Comparison of ENCODE assay signal across 1 cellular context in the genomic region with DNA sequence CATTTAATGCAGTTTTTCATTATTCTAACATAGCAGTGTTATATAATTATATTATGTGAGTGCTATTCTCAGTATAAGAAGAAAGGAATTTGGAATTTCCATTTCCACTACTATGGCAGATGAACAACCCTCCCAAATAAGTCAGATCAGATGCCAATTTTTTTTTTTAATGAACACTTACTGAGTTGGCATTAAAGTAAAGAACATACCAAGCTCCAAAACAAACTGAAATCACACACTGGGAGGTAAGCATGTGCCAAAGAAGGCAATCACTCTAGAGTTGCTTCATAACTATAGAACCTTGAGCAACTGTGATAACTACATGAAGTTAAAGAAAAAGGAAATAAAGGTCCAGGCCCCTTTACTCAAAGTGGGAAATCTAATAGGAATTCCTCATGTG.
TF ChIP-seq lines count a peak whose summit lies in the region.

No MANE protein-coding gene starts in this region.

TF ChIP-seq in K562, 482 proteins besides CTCF, POLR2A, EP300 and RAD21 (continued from another document):
- TF ChIP-seq, protein P1, sequence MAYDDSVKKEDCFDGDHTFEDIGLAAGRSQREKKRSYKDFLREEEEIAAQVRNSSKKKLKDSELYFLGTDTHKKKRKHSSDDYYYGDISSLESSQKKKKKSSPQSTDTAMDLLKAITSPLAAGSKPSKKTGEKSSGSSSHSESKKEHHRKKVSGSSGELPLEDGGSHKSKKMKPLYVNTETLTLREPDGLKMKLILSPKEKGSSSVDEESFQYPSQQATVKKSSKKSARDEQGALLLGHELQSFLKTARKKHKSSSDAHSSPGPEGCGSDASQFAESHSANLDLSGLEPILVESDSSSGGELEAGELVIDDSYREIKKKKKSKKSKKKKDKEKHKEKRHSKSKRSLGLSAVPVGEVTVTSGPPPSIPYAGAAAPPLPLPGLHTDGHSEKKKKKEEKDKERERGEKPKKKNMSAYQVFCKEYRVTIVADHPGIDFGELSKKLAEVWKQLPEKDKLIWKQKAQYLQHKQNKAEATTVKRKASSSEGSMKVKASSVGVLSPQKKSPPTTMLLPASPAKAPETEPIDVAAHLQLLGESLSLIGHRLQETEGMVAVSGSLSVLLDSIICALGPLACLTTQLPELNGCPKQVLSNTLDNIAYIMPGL (CRISPR knock-in tag; IDR thresholded peaks at IDR 0.05) = no peak
- TF ChIP-seq, protein P2, sequence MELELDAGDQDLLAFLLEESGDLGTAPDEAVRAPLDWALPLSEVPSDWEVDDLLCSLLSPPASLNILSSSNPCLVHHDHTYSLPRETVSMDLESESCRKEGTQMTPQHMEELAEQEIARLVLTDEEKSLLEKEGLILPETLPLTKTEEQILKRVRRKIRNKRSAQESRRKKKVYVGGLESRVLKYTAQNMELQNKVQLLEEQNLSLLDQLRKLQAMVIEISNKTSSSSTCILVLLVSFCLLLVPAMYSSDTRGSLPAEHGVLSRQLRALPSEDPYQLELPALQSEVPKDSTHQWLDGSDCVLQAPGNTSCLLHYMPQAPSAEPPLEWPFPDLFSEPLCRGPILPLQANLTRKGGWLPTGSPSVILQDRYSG (tag; conservative IDR thresholded peaks at IDR 0.05; ENCODE audit: low read depth) = no peak
